In the genomic region with DNA sequence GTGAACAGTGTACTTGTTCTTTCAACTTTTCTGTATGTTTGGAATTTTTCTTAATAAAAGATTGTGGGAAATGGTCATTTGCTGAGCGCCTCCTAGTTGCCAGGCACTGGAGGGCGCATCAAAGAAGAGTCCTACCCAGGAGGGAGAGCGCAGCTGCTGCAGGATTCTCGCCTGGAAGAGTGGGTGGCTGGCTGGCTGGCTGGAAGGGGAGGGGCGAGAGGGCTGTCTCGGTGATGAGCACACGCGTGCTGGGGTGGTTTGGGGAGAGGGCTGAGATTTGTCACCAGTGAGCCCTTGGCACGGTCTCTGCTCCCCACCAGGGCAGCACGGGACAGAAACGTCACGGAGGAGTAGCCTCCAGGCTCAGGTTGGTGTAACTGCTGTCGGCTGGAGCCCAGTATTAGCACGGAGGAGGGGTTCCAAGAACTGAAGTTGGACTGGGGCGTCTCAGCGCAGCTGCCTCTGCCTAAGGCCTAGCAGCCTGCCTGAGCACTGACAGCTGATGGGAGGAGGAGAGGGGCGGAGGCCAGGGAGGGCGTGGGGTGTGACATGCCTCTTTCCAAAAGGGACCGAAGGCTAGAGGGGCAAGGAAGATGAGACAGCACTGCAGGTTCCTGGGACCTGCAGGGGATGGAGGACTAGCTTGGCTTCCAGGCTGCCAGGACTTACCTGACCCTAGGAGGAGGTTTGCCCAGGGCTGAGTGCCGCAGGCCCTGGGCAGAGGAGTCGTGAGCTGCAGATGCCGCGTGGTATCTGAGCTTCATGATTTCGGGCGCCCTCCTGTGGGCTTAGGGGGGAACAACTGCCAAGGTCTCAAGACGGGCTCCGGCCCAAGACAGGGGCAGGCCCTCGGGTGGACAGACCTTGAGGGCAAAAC, we compare ENCODE assay signal across 8 cellular contexts. TPM values are rescaled to one million over a fixed set of nuclear protein-coding genes. Genes with fewer than 3 reads are reported as not detected.
A peak's percentile ranks its signal among the peaks of the same experiment; 100 is the strongest.
DNase-seq lines count a peak whose midpoint lies in the region; TF ChIP-seq lines count a peak whose summit lies in the region.

No MANE protein-coding gene starts in this region.

- no peaks in the 10 kb centered on the region for H3K9me2 ChIP-seq in MM.1S (replicated peaks; ENCODE audit: insufficient read depth, low read length)

- TF ChIP-seq CTCF in MM.1S (IDR thresholded peaks at IDR 0.05; ENCODE audit: low read length) (peak; percentile 62), osteocyte (IDR thresholded peaks at IDR 0.05) (peak; percentile 92), testis (IDR thresholded peaks at IDR 0.05) (peak; percentile 85 to 90 (median 85))

- TF ChIP-seq POLR2A in testis (IDR thresholded peaks at IDR 0.05) = no peak

- H3K27me3 ChIP-seq in MM.1S (replicated peaks; ENCODE audit: insufficient read depth, low read length) (no peaks in the 10 kb centered on the region), SJSA1 (replicated peaks) (no peaks in the 10 kb centered on the region), testis (no peaks in the 10 kb centered on the region)

- intact Hi-C loops in testis (cut with DNase I; ENCODE audit: low total_unique reads) = loop anchor here (2.0 kb wide), 1 partner anchor 112 kb away; a partner anchor contains a TSS

- H3K36me3 ChIP-seq in MM.1S (replicated peaks; ENCODE audit: insufficient read depth, low read length) = no peaks in the 10 kb centered on the region
- 0 out of 2 replicates have a peak, but pooled peaks cover 5% of the 10 kb centered on the region for H3K36me3 ChIP-seq in SJSA1
- H3K36me3 ChIP-seq in testis (ENCODE audit: low read depth, missing control alignments) = no peaks in the 10 kb centered on the region

- no peaks in the 10 kb centered on the region for H3K79me2 ChIP-seq in MM.1S (ENCODE audit: low read length)

- no peaks in the 10 kb centered on the region for H3K9me3 Mint-ChIP-seq in osteocyte (ENCODE audit: unreplicated experiment)

- H3K4me2 ChIP-seq in MM.1S (ENCODE audit: low read depth, low read length) = peak overlapping the region; percentile 34; the same call in 1 of the 2 replicates

- WGBS in testis, 2 donors = 33 to 41% methylated on average over 13 to 28 of the region's 28 CpGs

- peak overlapping the region; percentile 45; the same call in 1 of the 2 replicates for H2AFZ ChIP-seq in MM.1S (ENCODE audit: low read length)

- H3K4me3 ChIP-seq in MM.1S (ENCODE audit: low read length) (no peak overlapping the region), SJSA1 (no peak overlapping the region), testis (no peak overlapping the region)

- DNase-seq in G401 (ENCODE audit: low spot score) (peak; percentile 92), HCEC 1CT (peak; percentile 84), MM.1S (peak; percentile 70), SJSA1 (ENCODE audit: low read depth in 1 of 2, low spot score in 2 of 2) (peak; percentile 80 to 84), globus pallidus (ENCODE audit: low spot score) (peak; percentile 93), osteocyte (ENCODE audit: extremely low spot score, unreplicated experiment) (peak; percentile 94), testis (peak; percentile 94)
- DNase-seq in activated naive CD4-positive, alpha-beta T cell treated with anti-CD3 and anti-CD28 coated beads, Interleukin-2, amount 50 U/mL, for 16 hours = peak; percentile 81

- no peaks in the 10 kb centered on the region for H3K4me1 ChIP-seq in MM.1S (ENCODE audit: low read length)
- H3K4me1 ChIP-seq in SJSA1 (replicated peaks) = peaks cover 44% of the 10 kb centered on the region
- H3K4me1 ChIP-seq in testis = peaks cover 42% of the 10 kb centered on the region

- H3K27ac ChIP-seq in MM.1S (ENCODE audit: low read length) (no peak overlapping the region), SJSA1 (no peak overlapping the region), testis (peak overlapping the region; percentile 41 to 59)

- no peaks in the 10 kb centered on the region for H3K27me3 Mint-ChIP-seq in osteocyte (ENCODE audit: unreplicated experiment)

- H4K20me1 ChIP-seq in MM.1S (ENCODE audit: insufficient read depth, low read length) = no peaks in the 10 kb centered on the region

- in situ Hi-C loops in G401 (cut with HindIII; ENCODE audit: low sequenced_read_pairs) = no loop called here

- H3K27ac Mint-ChIP-seq in osteocyte (ENCODE audit: unreplicated experiment) = peak overlapping the region; percentile 82

- H3K9me3 ChIP-seq in MM.1S (replicated peaks; ENCODE audit: insufficient read depth, low read length) (no peaks in the 10 kb centered on the region), SJSA1 (replicated peaks) (no peaks in the 10 kb centered on the region), testis (no peaks in the 10 kb centered on the region)

- peak overlapping the region; percentile 54 for H3K4me3 Mint-ChIP-seq in osteocyte (ENCODE audit: unreplicated experiment)

- H3K36me3 Mint-ChIP-seq in osteocyte (ENCODE audit: unreplicated experiment) = peaks cover 12% of the 10 kb centered on the region

- no peak overlapping the region for H3K9ac ChIP-seq in MM.1S (ENCODE audit: low read length)

- H3F3A ChIP-seq in MM.1S (ENCODE audit: insufficient read depth, low read length) = no peaks in the 10 kb centered on the region

- peaks cover 50% of the 10 kb centered on the region for H3K4me1 Mint-ChIP-seq in osteocyte (ENCODE audit: unreplicated experiment)

RNA-seq across cellular contexts. Expression of a gene that starts 5.7 kb away (rescaled TPM):
- 1.9 and 3.0 TPM in 2 replicates for total RNA-seq in G401 (2014; rRNA removed; shearing (Covaris generic))
- 0.06 and 0.24 TPM in 2 replicates for total RNA-seq in SJSA1 (2014; rRNA removed; shearing (Covaris generic))
- total RNA-seq in osteocyte (1.2 and 1.3 TPM in 2 replicates), testis (10 to 100 TPM in 1 of 2 donors, 1 to 10 TPM in 1; 5.0 to 14.4 TPM)
- 4.2 TPM for polyA plus RNA-seq in testis (ENCODE audit: insufficient read depth, low read depth, low replicate concordance)

RNA-seq across cellular contexts. Expression of a gene that starts 37.4 kb away (rescaled TPM):
- total RNA-seq in G401 (2014; rRNA removed; shearing (Covaris generic)) = 9.1 and 17.0 TPM in 2 replicates
- 13.9 and 18.4 TPM in 2 replicates for total RNA-seq in SJSA1 (2014; rRNA removed; shearing (Covaris generic))
- total RNA-seq in osteocyte (16.5 and 17.0 TPM in 2 replicates), testis (10 to 100 TPM; 12.3 to 14.6 TPM)
- polyA plus RNA-seq in testis (ENCODE audit: insufficient read depth, low read depth, low replicate concordance) = 14.0 TPM

Comparison
In these comparisons a context has a peak if more than half of its experiments do, and no peak if none do; other contexts are left out.
1. H3K27ac ChIP-seq: peak in testis (2 of 2); none in MM.1S (single experiment) and SJSA1 (single experiment).
2. Peak in every context shown above with its lines, with median percentiles within 50 percentile points of each other: DNase-seq and CTCF ChIP-seq.